ENCODE assay signal across 9 cellular contexts in genomic region chr6:152185158-152185574, GRCh38.
DNase-seq lines count a peak whose midpoint lies in the region; ATAC-seq and TF ChIP-seq lines count a peak whose summit lies in the region.
"Had no signal": no experiment of that assay in that cellular context is flagged by ENCODE, and none has a peak within 500 bp of the region (broad histone marks: within the 10 kb centered on the region; RNA-seq: fewer than 3 reads in every experiment).

No MANE protein-coding gene starts in this region.

- H3K27ac ChIP-seq in uterus: peak overlapping the region; percentile 17 to 52
- H3K27ac ChIP-seq in right atrium auricular region: no peak overlapping the region
- H3K27ac ChIP-seq: KMS-11 had no signal

- H3K27me3 Mint-ChIP-seq in activated CD4-positive, alpha-beta memory T cell treated with anti-CD3 and anti-CD28 coated beads for 36 hours: no peaks in the 10 kb centered on the region
- H3K27me3 Mint-ChIP-seq in nephron progenitor cell (ENCODE audit: low read depth, poor library complexity): peaks cover 4% of the 10 kb centered on the region

- POLR2A ChIA-PET in activated CD4-positive, alpha-beta memory T cell treated with anti-CD3 and anti-CD28 coated beads for 36 hours (lab: Charles Lee): interaction anchor here (0.5 to 4.2 kb wide), 11 partner anchors 9 to 494 kb away, joined by 3 to 43 read pairs (median 4); no protein-coding TSS in a partner anchor

- no peaks in the 10 kb centered on the region for H3K9me3 Mint-ChIP-seq in activated CD4-positive, alpha-beta memory T cell treated with anti-CD3 and anti-CD28 coated beads for 36 hours
- H3K9me3 Mint-ChIP-seq in nephron progenitor cell: no peaks in the 10 kb centered on the region

- H3K4me1 ChIP-seq in uterus (no peaks in the 10 kb centered on the region), right atrium auricular region (no peaks in the 10 kb centered on the region)

- TF ChIP-seq CTCF in uterus (IDR thresholded peaks at IDR 0.05): no peak
- no peak for TF ChIP-seq CTCF in nephron progenitor cell (IDR thresholded peaks at IDR 0.05)
- no peak for TF ChIP-seq CTCF in right atrium auricular region (IDR thresholded peaks at IDR 0.05)

- CTCF ChIA-PET in activated CD4-positive, alpha-beta memory T cell treated with anti-CD3 and anti-CD28 coated beads for 36 hours (lab: Charles Lee): interaction anchor here (0.9 to 3.5 kb wide), 5 partner anchors 11 to 116 kb away, joined by 3 to 16 read pairs (median 4); no protein-coding TSS in a partner anchor

- H3K4me3 ChIP-seq in uterus (no peak overlapping the region), right atrium auricular region (no peak overlapping the region)

- peak; percentile 52 for ATAC-seq in HG03039 (IDR thresholded peaks at IDR 0.05; ENCODE audit: unreplicated experiment)

- H3K9me3 ChIP-seq in uterus: no peaks in the 10 kb centered on the region
- H3K9me3 ChIP-seq in right atrium auricular region: no peaks in the 10 kb centered on the region

- peak; percentile 22 for DNase-seq in stimulated activated CD4-positive, alpha-beta T cell treated with anti-CD3 and anti-CD28 coated beads, Interleukin-15, amount 100 ng/mL, for 24 hours
- no peak for DNase-seq in stimulated activated CD4-positive, alpha-beta T cell treated with anti-CD3 and anti-CD28 coated beads, Interleukin-12 subunit alpha, Interleukin-12 subunit beta, amount 100 ng/mL, for 4 hours
- DNase-seq in activated CD4-positive, alpha-beta memory T cell treated with anti-CD3 and anti-CD28 coated beads for 36 hours: peak; percentile 39
- DNase-seq in uterus (no peak), nephron progenitor cell (no peak), NCI-H1048 (lab: John Stamatoyannopoulos, UW) (no peak), right atrium auricular region (ENCODE audit: low spot score) (no peak)

- peaks cover 7% of the 10 kb centered on the region for H3K36me3 Mint-ChIP-seq in activated CD4-positive, alpha-beta memory T cell treated with anti-CD3 and anti-CD28 coated beads for 36 hours
- no peaks in the 10 kb centered on the region for H3K36me3 Mint-ChIP-seq in nephron progenitor cell (ENCODE audit: low read depth)

- H3K27me3 ChIP-seq in uterus (no peaks in the 10 kb centered on the region), right atrium auricular region (no peaks in the 10 kb centered on the region)

- no peaks in the 10 kb centered on the region for H3K36me3 ChIP-seq in uterus
- peaks cover 24% of the 10 kb centered on the region for H3K36me3 ChIP-seq in right atrium auricular region

- TF ChIP-seq POLR2A in uterus (IDR thresholded peaks at IDR 0.05): no peak

- H3K4me3 Mint-ChIP-seq in activated CD4-positive, alpha-beta memory T cell treated with anti-CD3 and anti-CD28 coated beads for 36 hours: peak overlapping the region; percentile 78
- no peak overlapping the region for H3K4me3 Mint-ChIP-seq in nephron progenitor cell

- H3K27ac Mint-ChIP-seq in activated CD4-positive, alpha-beta memory T cell treated with anti-CD3 and anti-CD28 coated beads for 36 hours: peak overlapping the region; percentile 94
- H3K27ac Mint-ChIP-seq in nephron progenitor cell: no peak overlapping the region

- intact Hi-C loops in activated CD4-positive, alpha-beta memory T cell treated with anti-CD3 and anti-CD28 coated beads for 36 hours (cut with micrococcal nuclease): loop anchor here (1.0 to 5.0 kb wide), 8 partner anchors 14 to 797 kb away; partner anchors contain the start of genes FBXO5, RMND1 and ZBTB2
- intact Hi-C loops in uterus (cut with DNase I; ENCODE audit: low total_unique reads): no loop called here

- peaks cover 73% of the 10 kb centered on the region for H3K4me1 Mint-ChIP-seq in activated CD4-positive, alpha-beta memory T cell treated with anti-CD3 and anti-CD28 coated beads for 36 hours (ENCODE audit: low read depth)
- peaks cover 4% of the 10 kb centered on the region for H3K4me1 Mint-ChIP-seq in nephron progenitor cell

Comparison
In these comparisons a context has a peak if more than half of its experiments do, and no peak if none do; other contexts are left out.
1. DNase-seq: peak in stimulated activated CD4-positive, alpha-beta T cell treated with anti-CD3 and anti-CD28 coated beads, Interleukin-15, amount 100 ng/mL, for 24 hours (single experiment) and activated CD4-positive, alpha-beta memory T cell treated with anti-CD3 and anti-CD28 coated beads for 36 hours (single experiment); none in stimulated activated CD4-positive, alpha-beta T cell treated with anti-CD3 and anti-CD28 coated beads, Interleukin-12 subunit alpha, Interleukin-12 subunit beta, amount 100 ng/mL, for 4 hours (single experiment), uterus (0 of 2), nephron progenitor cell (single experiment), NCI-H1048 (single experiment) and right atrium auricular region (single experiment).
2. H3K27ac ChIP-seq: peak in uterus (2 of 2); none in right atrium auricular region (0 of 2).